Comparison of ENCODE assay signal across 30 cellular contexts in the genomic region with DNA sequence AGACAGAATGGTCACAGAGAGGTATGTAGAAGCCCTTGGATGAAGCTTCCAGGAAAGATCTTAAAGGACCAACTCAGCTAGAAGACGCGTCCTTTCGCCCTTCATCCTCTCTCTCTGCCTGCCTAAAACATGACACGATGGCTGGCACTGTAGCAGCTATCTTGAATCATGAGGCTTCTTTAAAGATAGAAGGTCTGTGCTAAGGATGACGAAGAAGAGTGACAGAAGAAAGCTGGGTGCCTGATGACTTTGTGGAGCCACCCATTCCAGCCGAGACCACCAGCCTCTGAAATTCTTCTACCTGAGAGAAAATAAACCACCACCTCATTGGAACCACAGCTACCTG. TPM values are rescaled to one million over a fixed set of nuclear protein-coding genes. Genes with fewer than 3 reads are reported as not detected.
"Had no signal": no experiment of that assay in that cellular context is flagged by ENCODE, and none has a peak within 500 bp of the region (broad histone marks: within the 10 kb centered on the region; RNA-seq: fewer than 3 reads in every experiment).

No MANE protein-coding gene starts in this region.

- H3K4me1 ChIP-seq: foreskin keratinocyte had no signal

- H3K9me3 Mint-ChIP-seq: activated CD4-positive, alpha-beta memory T cell treated with anti-CD3 and anti-CD28 coated beads for 36 hours; activated CD4-positive, alpha-beta T cell treated with anti-CD3 and anti-CD28 coated beads, Interleukin-2, amount 10 ng/mL, durations not matched to agents 24 days and 14 days; activated naive CD4-positive, alpha-beta T cell treated with anti-CD3 and anti-CD28 coated beads for 36 hours; activated T-helper 1 cell treated with anti-CD3 and anti-CD28 coated beads, Interleukin-12 subunit alpha, Interleukin-12 subunit beta, Interleukin-2, Interleukin-4 antibody, amounts not matched to agents 30 ng/mL and 10 ng/mL and 1 ng/mL, durations not matched to agents 14 hours and 24 hours and 36 hours; immature natural killer cell had no signal

- H3K4me3 Mint-ChIP-seq: activated CD4-positive, alpha-beta memory T cell treated with anti-CD3 and anti-CD28 coated beads for 36 hours; activated CD4-positive, alpha-beta T cell treated with anti-CD3 and anti-CD28 coated beads, Interleukin-2, amount 10 ng/mL, durations not matched to agents 24 days and 14 days; activated naive CD4-positive, alpha-beta T cell treated with anti-CD3 and anti-CD28 coated beads for 36 hours; activated T-helper 1 cell treated with anti-CD3 and anti-CD28 coated beads, Interleukin-12 subunit alpha, Interleukin-12 subunit beta, Interleukin-2, Interleukin-4 antibody, amounts not matched to agents 30 ng/mL and 10 ng/mL and 1 ng/mL, durations not matched to agents 14 hours and 24 hours and 36 hours; immature natural killer cell; nephron progenitor cell had no signal

- DNase-seq: activated CD4-positive, alpha-beta memory T cell treated with anti-CD3 and anti-CD28 coated beads for 36 hours; activated CD4-positive, alpha-beta T cell treated with anti-CD3 and anti-CD28 coated beads, Interleukin-2, amount 10 ng/mL, durations not matched to agents 24 days and 14 days; activated CD8-positive, alpha-beta memory T cell treated with anti-CD3 and anti-CD28 coated beads, Interleukin-2, amount 50 U/mL, for 4 hours; activated effector memory CD4-positive, alpha-beta T cell treated with anti-CD3 and anti-CD28 coated beads, Interleukin-2, amount 50 U/mL, for 16 hours; activated naive CD4-positive, alpha-beta T cell treated with anti-CD3 and anti-CD28 coated beads for 36 hours; activated T-cell treated with anti-CD3 and anti-CD28 coated beads, Interleukin-2, amount 50 U/mL, for 1 hour; amniotic stem cell; brain microvascular endothelial cell; central memory CD4-positive, alpha-beta T cell; hypothalamus; immature natural killer cell; left colon; nephron progenitor cell; stimulated activated naive CD4-positive, alpha-beta T cell treated with Interleukin-2 at 50 U/mL for 16 hours; T-helper 9 cell; testis; transverse colon had no signal

- H3K27ac ChIP-seq: brain microvascular endothelial cell, esophagus muscularis mucosa, foreskin keratinocyte, heart left ventricle, neutrophil, ovary, right atrium auricular region, testis, transverse colon, VCaP had no signal

- H3K4me3 ChIP-seq: esophagus muscularis mucosa, heart left ventricle, ovary, right atrium auricular region, smooth muscle cell, testis, transverse colon had no signal

- H3K36me3 ChIP-seq: brain microvascular endothelial cell, heart left ventricle, ovary, right atrium auricular region, transverse colon had no signal

- H3K9me3 ChIP-seq: esophagus muscularis mucosa, heart left ventricle, neutrophil, ovary, right atrium auricular region, testis, transverse colon had no signal

- H3K27ac Mint-ChIP-seq: activated CD4-positive, alpha-beta memory T cell treated with anti-CD3 and anti-CD28 coated beads for 36 hours; activated CD4-positive, alpha-beta T cell treated with anti-CD3 and anti-CD28 coated beads, Interleukin-2, amount 10 ng/mL, durations not matched to agents 24 days and 14 days; activated naive CD4-positive, alpha-beta T cell treated with anti-CD3 and anti-CD28 coated beads for 36 hours; activated T-helper 1 cell treated with anti-CD3 and anti-CD28 coated beads, Interleukin-12 subunit alpha, Interleukin-12 subunit beta, Interleukin-2, Interleukin-4 antibody, amounts not matched to agents 30 ng/mL and 10 ng/mL and 1 ng/mL, durations not matched to agents 14 hours and 24 hours and 36 hours; nephron progenitor cell had no signal

- H3K36me3 Mint-ChIP-seq: activated CD4-positive, alpha-beta memory T cell treated with anti-CD3 and anti-CD28 coated beads for 36 hours; immature natural killer cell had no signal

- H3K27me3 ChIP-seq: testis had no signal

RNA-seq across cellular contexts. Expression of a gene that starts 25.5 kb away (rescaled TPM):
- total RNA-seq: activated CD4-positive, alpha-beta T cell treated with anti-CD3 and anti-CD28 coated beads, Interleukin-2, amount 10 ng/mL, durations not matched to agents 24 days and 14 days; activated CD8-positive, alpha-beta memory T cell treated with anti-CD3 and anti-CD28 coated beads for 36 hours; activated naive CD4-positive, alpha-beta T cell treated with anti-CD3 and anti-CD28 coated beads for 36 hours; activated T-helper 1 cell treated with anti-CD3 and anti-CD28 coated beads, Interleukin-12 subunit alpha, Interleukin-12 subunit beta, Interleukin-2, Interleukin-4 antibody, amounts not matched to agents 30 ng/mL and 10 ng/mL and 1 ng/mL, durations not matched to agents 14 hours and 24 hours and 36 hours; foreskin keratinocyte; pulmonary artery endothelial cell; T-helper 1 cell treated with Interleukin-12 subunit alpha and Interleukin-12 subunit beta and Interleukin-4 antibody, amounts not matched to agents 30 ng/mL and 1 ng/mL, for 36 hours had no signal
- polyA plus RNA-seq: foreskin keratinocyte, heart left ventricle had no signal

RNA-seq across cellular contexts. Expression of a gene that starts 55.6 kb away (rescaled TPM):
- total RNA-seq: activated CD4-positive, alpha-beta T cell treated with anti-CD3 and anti-CD28 coated beads, Interleukin-2, amount 10 ng/mL, durations not matched to agents 24 days and 14 days; activated CD8-positive, alpha-beta memory T cell treated with anti-CD3 and anti-CD28 coated beads for 36 hours; activated naive CD4-positive, alpha-beta T cell treated with anti-CD3 and anti-CD28 coated beads for 36 hours; activated T-helper 1 cell treated with anti-CD3 and anti-CD28 coated beads, Interleukin-12 subunit alpha, Interleukin-12 subunit beta, Interleukin-2, Interleukin-4 antibody, amounts not matched to agents 30 ng/mL and 10 ng/mL and 1 ng/mL, durations not matched to agents 14 hours and 24 hours and 36 hours; astrocyte; foreskin keratinocyte; pulmonary artery endothelial cell; smooth muscle cell; T-helper 1 cell treated with Interleukin-12 subunit alpha and Interleukin-12 subunit beta and Interleukin-4 antibody, amounts not matched to agents 30 ng/mL and 1 ng/mL, for 36 hours; transverse colon had no signal
- polyA plus RNA-seq: foreskin keratinocyte, immature natural killer cell had no signal
